ENCODE assay signal across 1 cellular context in the genomic region with DNA sequence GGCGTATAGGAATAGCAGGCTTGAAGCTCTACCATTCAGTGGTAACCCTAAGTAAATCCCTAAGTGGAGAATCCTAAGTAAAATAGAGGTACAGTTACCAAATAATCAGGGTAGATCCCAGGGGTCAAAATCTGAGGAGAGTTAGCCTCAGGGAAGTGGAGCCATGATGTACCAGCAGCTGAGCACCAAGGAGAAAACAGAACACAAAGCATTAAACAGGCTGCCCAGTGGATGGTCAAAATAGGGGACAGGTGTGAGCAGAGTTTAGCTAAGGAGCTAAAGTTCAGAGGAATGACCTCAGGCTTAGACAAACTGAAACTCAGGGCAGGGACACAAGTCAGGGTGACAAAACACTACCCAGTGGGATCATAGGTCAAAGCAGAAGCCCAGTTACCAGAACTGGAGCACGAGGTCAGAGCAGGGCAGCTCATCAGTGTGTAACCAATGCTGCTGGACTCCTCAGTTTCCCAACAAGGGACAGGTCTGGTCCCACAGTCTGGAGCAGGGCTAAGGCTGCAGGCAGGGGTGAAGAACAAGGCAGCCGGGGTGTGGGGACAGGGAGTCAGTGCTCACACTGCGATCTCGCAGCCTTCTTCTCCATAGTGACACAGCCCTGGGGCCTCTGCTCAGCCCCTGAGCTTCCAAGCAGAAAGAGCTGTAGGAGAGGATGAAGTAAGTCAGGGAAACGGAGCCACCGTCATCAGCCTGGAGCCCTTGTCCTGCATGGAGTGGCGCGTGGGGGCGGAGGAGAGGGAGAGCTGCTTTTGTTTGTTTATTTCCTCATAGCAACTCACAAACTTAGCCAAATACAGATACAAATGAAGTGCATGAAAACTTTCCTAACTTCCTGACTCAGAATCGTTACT.
TF ChIP-seq lines count a peak whose summit lies in the region.

No MANE protein-coding gene starts in this region.

TF ChIP-seq in HepG2, 621 proteins besides CTCF, POLR2A, EP300 and RAD21 (continued from another document and continues in another):
- TF ChIP-seq, protein P1, sequence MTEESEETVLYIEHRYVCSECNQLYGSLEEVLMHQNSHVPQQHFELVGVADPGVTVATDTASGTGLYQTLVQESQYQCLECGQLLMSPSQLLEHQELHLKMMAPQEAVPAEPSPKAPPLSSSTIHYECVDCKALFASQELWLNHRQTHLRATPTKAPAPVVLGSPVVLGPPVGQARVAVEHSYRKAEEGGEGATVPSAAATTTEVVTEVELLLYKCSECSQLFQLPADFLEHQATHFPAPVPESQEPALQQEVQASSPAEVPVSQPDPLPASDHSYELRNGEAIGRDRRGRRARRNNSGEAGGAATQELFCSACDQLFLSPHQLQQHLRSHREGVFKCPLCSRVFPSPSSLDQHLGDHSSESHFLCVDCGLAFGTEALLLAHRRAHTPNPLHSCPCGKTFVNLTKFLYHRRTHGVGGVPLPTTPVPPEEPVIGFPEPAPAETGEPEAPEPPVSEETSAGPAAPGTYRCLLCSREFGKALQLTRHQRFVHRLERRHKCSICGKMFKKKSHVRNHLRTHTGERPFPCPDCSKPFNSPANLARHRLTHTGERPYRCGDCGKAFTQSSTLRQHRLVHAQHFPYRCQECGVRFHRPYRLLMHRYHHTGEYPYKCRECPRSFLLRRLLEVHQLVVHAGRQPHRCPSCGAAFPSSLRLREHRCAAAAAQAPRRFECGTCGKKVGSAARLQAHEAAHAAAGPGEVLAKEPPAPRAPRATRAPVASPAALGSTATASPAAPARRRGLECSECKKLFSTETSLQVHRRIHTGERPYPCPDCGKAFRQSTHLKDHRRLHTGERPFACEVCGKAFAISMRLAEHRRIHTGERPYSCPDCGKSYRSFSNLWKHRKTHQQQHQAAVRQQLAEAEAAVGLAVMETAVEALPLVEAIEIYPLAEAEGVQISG (CRISPR knock-in tag; IDR thresholded peaks at IDR 0.05), result peak; percentile 91
- TF ChIP-seq PPARG (CRISPR knock-in tag; conservative IDR thresholded peaks at IDR 0.05) (peak; percentile 97), ONECUT2 (CRISPR knock-in tag; IDR thresholded peaks at IDR 0.05) (peak; percentile 58; the same call in 1 of the 2 replicates), IRF2 (CRISPR knock-in tag; IDR thresholded peaks at IDR 0.05) (peak; percentile 96), ZNF205 (CRISPR knock-in tag; IDR thresholded peaks at IDR 0.05) (peak; percentile 94), HNRNPK (IDR thresholded peaks at IDR 0.05; ENCODE audit: low read depth, low read length, poor library complexity, severe bottlenecking) (no peak), RCOR2 (CRISPR knock-in tag; IDR thresholded peaks at IDR 0.05) (peak; percentile 98), ZNF709 (CRISPR knock-in tag; IDR thresholded peaks at IDR 0.05) (peak; percentile 93), ZNF350 (CRISPR knock-in tag; IDR thresholded peaks at IDR 0.05; ENCODE audit: borderline replicate concordance, low read depth) (peak; percentile 97), FOXP1 (IDR thresholded peaks at IDR 0.05) (no peak), FOXP1 (CRISPR knock-in tag; IDR thresholded peaks at IDR 0.05) (peak; percentile 80), FOXJ3 (CRISPR knock-in tag; IDR thresholded peaks at IDR 0.05; ENCODE audit: borderline replicate concordance) (peak; percentile 88; the same call in 1 of the 2 replicates), KDM3A (CRISPR knock-in tag; IDR thresholded peaks at IDR 0.05; ENCODE audit: low read depth) (peak; percentile 88; the same call in 1 of the 2 replicates), THAP11 (CRISPR knock-in tag; IDR thresholded peaks at IDR 0.05) (peak; percentile 80), MZF1 (CRISPR knock-in tag; IDR thresholded peaks at IDR 0.05; ENCODE audit: borderline replicate concordance) (peak; percentile 82; the same call in 1 of the 2 replicates), RELA (CRISPR knock-in tag; IDR thresholded peaks at IDR 0.05) (0 out of 2 replicates have a peak, but pooled peaks have one; percentile 26), PLRG1 (conservative IDR thresholded peaks at IDR 0.05) (no peak), JARID2 (CRISPR knock-in tag; IDR thresholded peaks at IDR 0.05; ENCODE audit: insufficient replicate concordance) (peak; percentile 84), CHCHD3 (CRISPR knock-in tag; IDR thresholded peaks at IDR 0.05) (no peak), HOXA7 (CRISPR knock-in tag; IDR thresholded peaks at IDR 0.05) (no peak), SUZ12 (IDR thresholded peaks at IDR 0.05; ENCODE audit: low read depth, low read length) (no peak), SOX5 (CRISPR knock-in tag; IDR thresholded peaks at IDR 0.05; ENCODE audit: borderline replicate concordance) (peak; percentile 88), ZNF501 (CRISPR knock-in tag; IDR thresholded peaks at IDR 0.05) (peak; percentile 92), GZF1 (CRISPR knock-in tag; IDR thresholded peaks at IDR 0.05) (peak; percentile 82; the same call in 1 of the 2 replicates), ZNF557 (CRISPR knock-in tag; IDR thresholded peaks at IDR 0.05) (peak; percentile 74; the same call in 1 of the 2 replicates), ZNF3 (CRISPR knock-in tag; IDR thresholded peaks at IDR 0.05) (peak; percentile 50; the same call in 1 of the 2 replicates), ZNF431 (CRISPR knock-in tag; IDR thresholded peaks at IDR 0.05; ENCODE audit: borderline replicate concordance, low read depth) (peak; percentile 98), ZNF776 (CRISPR knock-in tag; IDR thresholded peaks at IDR 0.05) (peak; percentile 78; the same call in 1 of the 2 replicates), NFE2L2 (IDR thresholded peaks at IDR 0.05; ENCODE audit: low read length) (0 out of 2 replicates have a peak, but pooled peaks have one; percentile 39), EEA1 (CRISPR knock-in tag; IDR thresholded peaks at IDR 0.05; ENCODE audit: borderline replicate concordance) (no peak; the same call in 1 of the 2 replicates), ZNF713 (CRISPR knock-in tag; IDR thresholded peaks at IDR 0.05) (peak; percentile 59; the same call in 1 of the 2 replicates), TBP (CRISPR knock-in tag; IDR thresholded peaks at IDR 0.05) (no peak), TSC22D2 (CRISPR knock-in tag; IDR thresholded peaks at IDR 0.05; ENCODE audit: borderline replicate concordance) (no peak; the same call in 1 of the 2 replicates)
- TF ChIP-seq, protein P2, sequence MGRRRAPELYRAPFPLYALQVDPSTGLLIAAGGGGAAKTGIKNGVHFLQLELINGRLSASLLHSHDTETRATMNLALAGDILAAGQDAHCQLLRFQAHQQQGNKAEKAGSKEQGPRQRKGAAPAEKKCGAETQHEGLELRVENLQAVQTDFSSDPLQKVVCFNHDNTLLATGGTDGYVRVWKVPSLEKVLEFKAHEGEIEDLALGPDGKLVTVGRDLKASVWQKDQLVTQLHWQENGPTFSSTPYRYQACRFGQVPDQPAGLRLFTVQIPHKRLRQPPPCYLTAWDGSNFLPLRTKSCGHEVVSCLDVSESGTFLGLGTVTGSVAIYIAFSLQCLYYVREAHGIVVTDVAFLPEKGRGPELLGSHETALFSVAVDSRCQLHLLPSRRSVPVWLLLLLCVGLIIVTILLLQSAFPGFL (CRISPR knock-in tag; IDR thresholded peaks at IDR 0.05), result no peak
- TF ChIP-seq, protein P3, sequence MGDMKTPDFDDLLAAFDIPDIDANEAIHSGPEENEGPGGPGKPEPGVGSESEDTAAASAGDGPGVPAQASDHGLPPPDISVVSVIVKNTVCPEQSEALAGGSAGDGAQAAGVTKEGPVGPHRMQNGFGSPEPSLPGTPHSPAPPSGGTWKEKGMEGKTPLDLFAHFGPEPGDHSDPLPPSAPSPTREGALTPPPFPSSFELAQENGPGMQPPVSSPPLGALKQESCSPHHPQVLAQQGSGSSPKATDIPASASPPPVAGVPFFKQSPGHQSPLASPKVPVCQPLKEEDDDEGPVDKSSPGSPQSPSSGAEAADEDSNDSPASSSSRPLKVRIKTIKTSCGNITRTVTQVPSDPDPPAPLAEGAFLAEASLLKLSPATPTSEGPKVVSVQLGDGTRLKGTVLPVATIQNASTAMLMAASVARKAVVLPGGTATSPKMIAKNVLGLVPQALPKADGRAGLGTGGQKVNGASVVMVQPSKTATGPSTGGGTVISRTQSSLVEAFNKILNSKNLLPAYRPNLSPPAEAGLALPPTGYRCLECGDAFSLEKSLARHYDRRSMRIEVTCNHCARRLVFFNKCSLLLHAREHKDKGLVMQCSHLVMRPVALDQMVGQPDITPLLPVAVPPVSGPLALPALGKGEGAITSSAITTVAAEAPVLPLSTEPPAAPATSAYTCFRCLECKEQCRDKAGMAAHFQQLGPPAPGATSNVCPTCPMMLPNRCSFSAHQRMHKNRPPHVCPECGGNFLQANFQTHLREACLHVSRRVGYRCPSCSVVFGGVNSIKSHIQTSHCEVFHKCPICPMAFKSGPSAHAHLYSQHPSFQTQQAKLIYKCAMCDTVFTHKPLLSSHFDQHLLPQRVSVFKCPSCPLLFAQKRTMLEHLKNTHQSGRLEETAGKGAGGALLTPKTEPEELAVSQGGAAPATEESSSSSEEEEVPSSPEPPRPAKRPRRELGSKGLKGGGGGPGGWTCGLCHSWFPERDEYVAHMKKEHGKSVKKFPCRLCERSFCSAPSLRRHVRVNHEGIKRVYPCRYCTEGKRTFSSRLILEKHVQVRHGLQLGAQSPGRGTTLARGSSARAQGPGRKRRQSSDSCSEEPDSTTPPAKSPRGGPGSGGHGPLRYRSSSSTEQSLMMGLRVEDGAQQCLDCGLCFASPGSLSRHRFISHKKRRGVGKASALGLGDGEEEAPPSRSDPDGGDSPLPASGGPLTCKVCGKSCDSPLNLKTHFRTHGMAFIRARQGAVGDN (CRISPR knock-in tag; IDR thresholded peaks at IDR 0.05), result peak; percentile 100
- TF ChIP-seq, protein P4, sequence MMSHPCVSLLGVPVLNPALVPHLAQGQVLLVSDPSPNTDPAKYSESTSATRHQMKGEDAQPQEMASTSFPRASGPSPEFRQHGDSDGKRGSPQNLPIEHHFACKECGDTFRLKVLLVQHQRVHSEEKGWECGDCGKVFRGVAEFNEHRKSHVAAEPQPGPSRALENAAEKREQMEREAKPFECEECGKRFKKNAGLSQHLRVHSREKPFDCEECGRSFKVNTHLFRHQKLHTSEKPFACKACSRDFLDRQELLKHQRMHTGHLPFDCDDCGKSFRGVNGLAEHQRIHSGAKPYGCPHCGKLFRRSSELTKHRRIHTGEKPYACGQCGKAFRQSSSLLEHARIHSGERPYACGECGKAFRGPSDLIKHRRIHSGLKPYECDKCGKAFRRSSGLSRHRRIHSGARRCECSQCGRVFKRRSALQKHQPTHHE (CRISPR knock-in tag; IDR thresholded peaks at IDR 0.05; ENCODE audit: borderline replicate concordance), result peak; percentile 76
- TF ChIP-seq, protein P5, sequence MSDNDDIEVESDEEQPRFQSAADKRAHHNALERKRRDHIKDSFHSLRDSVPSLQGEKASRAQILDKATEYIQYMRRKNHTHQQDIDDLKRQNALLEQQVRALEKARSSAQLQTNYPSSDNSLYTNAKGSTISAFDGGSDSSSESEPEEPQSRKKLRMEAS (IDR thresholded peaks at IDR 0.05), result peak; percentile 99
- TF ChIP-seq, protein P6, sequence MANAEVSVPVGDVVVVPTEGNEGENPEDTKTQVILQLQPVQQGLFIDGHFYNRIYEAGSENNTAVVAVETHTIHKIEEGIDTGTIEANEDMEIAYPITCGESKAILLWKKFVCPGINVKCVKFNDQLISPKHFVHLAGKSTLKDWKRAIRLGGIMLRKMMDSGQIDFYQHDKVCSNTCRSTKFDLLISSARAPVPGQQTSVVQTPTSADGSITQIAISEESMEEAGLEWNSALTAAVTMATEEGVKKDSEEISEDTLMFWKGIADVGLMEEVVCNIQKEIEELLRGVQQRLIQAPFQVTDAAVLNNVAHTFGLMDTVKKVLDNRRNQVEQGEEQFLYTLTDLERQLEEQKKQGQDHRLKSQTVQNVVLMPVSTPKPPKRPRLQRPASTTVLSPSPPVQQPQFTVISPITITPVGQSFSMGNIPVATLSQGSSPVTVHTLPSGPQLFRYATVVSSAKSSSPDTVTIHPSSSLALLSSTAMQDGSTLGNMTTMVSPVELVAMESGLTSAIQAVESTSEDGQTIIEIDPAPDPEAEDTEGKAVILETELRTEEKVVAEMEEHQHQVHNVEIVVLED (CRISPR knock-in tag; IDR thresholded peaks at IDR 0.05; ENCODE audit: borderline replicate concordance), result peak; percentile 57; the same call in 1 of the 2 replicates
- TF ChIP-seq, protein P7, sequence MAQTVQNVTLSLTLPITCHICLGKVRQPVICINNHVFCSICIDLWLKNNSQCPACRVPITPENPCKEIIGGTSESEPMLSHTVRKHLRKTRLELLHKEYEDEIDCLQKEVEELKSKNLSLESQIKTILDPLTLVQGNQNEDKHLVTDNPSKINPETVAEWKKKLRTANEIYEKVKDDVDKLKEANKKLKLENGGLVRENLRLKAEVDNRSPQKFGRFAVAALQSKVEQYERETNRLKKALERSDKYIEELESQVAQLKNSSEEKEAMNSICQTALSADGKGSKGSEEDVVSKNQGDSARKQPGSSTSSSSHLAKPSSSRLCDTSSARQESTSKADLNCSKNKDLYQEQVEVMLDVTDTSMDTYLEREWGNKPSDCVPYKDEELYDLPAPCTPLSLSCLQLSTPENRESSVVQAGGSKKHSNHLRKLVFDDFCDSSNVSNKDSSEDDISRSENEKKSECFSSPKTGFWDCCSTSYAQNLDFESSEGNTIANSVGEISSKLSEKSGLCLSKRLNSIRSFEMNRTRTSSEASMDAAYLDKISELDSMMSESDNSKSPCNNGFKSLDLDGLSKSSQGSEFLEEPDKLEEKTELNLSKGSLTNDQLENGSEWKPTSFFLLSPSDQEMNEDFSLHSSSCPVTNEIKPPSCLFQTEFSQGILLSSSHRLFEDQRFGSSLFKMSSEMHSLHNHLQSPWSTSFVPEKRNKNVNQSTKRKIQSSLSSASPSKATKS (CRISPR knock-in tag; IDR thresholded peaks at IDR 0.05), result 0 out of 2 replicates have a peak, but pooled peaks have one; percentile 44
- TF ChIP-seq, protein P8, sequence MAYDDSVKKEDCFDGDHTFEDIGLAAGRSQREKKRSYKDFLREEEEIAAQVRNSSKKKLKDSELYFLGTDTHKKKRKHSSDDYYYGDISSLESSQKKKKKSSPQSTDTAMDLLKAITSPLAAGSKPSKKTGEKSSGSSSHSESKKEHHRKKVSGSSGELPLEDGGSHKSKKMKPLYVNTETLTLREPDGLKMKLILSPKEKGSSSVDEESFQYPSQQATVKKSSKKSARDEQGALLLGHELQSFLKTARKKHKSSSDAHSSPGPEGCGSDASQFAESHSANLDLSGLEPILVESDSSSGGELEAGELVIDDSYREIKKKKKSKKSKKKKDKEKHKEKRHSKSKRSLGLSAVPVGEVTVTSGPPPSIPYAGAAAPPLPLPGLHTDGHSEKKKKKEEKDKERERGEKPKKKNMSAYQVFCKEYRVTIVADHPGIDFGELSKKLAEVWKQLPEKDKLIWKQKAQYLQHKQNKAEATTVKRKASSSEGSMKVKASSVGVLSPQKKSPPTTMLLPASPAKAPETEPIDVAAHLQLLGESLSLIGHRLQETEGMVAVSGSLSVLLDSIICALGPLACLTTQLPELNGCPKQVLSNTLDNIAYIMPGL (CRISPR knock-in tag; IDR thresholded peaks at IDR 0.05; ENCODE audit: borderline replicate concordance in 1 of 2, low read depth in 1 of 2), result peak; percentile 74 to 89; a peak in 3 of 4 replicates
- TF ChIP-seq, protein P9, sequence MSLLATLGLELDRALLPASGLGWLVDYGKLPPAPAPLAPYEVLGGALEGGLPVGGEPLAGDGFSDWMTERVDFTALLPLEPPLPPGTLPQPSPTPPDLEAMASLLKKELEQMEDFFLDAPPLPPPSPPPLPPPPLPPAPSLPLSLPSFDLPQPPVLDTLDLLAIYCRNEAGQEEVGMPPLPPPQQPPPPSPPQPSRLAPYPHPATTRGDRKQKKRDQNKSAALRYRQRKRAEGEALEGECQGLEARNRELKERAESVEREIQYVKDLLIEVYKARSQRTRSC (CRISPR knock-in tag; IDR thresholded peaks at IDR 0.05; ENCODE audit: low read depth), result no peak
